In the genomic region with DNA sequence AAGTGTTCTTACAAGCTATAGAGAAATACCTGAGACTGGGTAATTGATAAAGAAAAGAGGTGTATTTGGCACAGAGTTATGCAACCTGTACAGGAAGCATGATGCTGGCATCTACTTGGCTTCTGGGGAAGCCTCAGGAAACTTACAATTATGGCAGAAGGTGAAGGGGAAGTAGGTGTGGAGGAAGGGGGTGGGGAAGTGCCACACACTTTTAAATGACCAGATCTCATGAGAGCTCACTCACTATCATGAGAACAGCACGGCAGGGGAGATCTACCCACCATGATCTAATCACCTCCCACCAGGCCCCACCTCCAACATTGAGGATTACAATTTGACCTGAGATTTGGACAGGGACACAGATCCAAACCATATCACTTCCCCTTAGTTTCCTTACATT, we compare ENCODE assay signal across 15 cellular contexts. TPM values are rescaled to one million over a fixed set of nuclear protein-coding genes. Genes with fewer than 3 reads are reported as not detected.
DNase-seq lines count a peak whose midpoint lies in the region; ATAC-seq, FAIRE-seq and TF ChIP-seq lines count a peak whose summit lies in the region.
"Had no signal": no experiment of that assay in that cellular context is flagged by ENCODE, and none has a peak within 500 bp of the region (broad histone marks: within the 10 kb centered on the region; RNA-seq: fewer than 3 reads in every experiment).

No MANE protein-coding gene starts in this region.

- no peak overlapping the region for H3K23ac ChIP-seq in mesenchymal stem cell (ENCODE audit: low read length in 2 of 2)

- peaks cover 6% of the 10 kb centered on the region; the same call in 1 of the 2 replicates for H3K36me3 ChIP-seq in KOPT-K1 (ENCODE audit: insufficient read depth, low read length)
- H3K36me3 ChIP-seq in OCI-LY7 (ENCODE audit: insufficient read depth, low read length): peaks cover 5% of the 10 kb centered on the region; the same call in 1 of the 2 replicates
- H3K36me3 ChIP-seq in mesenchymal stem cell (ENCODE audit: control insufficient read depth in 1 of 2, insufficient read depth in 2 of 2, low read depth in 1 of 2, low read length in 2 of 2): no peaks in the 10 kb centered on the region

- H3K18ac ChIP-seq in mesenchymal stem cell (ENCODE audit: low read depth in 1 of 2, low read length in 2 of 2): no peak overlapping the region

- no peak overlapping the region for H2BK15ac ChIP-seq in mesenchymal stem cell (ENCODE audit: low read depth, poor library complexity, severe bottlenecking)

- no peak for TF ChIP-seq CTCF in activated CD8-positive, alpha-beta T cell treated with anti-CD3 and anti-CD28 coated beads for 36 hours (IDR thresholded peaks at IDR 0.05)
- TF ChIP-seq CTCF in OCI-LY7 (conservative IDR thresholded peaks at IDR 0.05; ENCODE audit: low read length): no peak

- no peak overlapping the region for H2BK12ac ChIP-seq in mesenchymal stem cell (ENCODE audit: low read length in 2 of 2)

- H3K4ac ChIP-seq in mesenchymal stem cell (ENCODE audit: low read depth in 1 of 2, low read length in 2 of 2): no peak overlapping the region

- H3K4me2 ChIP-seq in OCI-LY7 (ENCODE audit: low read length) (peak overlapping the region; percentile 54; the same call in 1 of the 2 replicates), mesenchymal stem cell (ENCODE audit: low read length, poor library complexity, severe bottlenecking) (no peak overlapping the region)

- H4K91ac ChIP-seq in mesenchymal stem cell (ENCODE audit: low read length): no peak overlapping the region

- H3K79me1 ChIP-seq in mesenchymal stem cell (replicated peaks; ENCODE audit: low read length, poor library complexity, severe bottlenecking): no peaks in the 10 kb centered on the region

- H3K4me3 Mint-ChIP-seq in activated CD8-positive, alpha-beta T cell treated with anti-CD3 and anti-CD28 coated beads for 36 hours: no peak overlapping the region
- H3K4me3 Mint-ChIP-seq in activated CD8-positive, alpha-beta T cell treated with anti-CD3 and anti-CD28 coated beads, Interleukin-2, amount 10 ng/mL, durations not matched to agents 7 days and 5 days: no peak overlapping the region
- H3K4me3 Mint-ChIP-seq: CD4-positive, alpha-beta memory T cell had no signal

- H3K27ac Mint-ChIP-seq in activated CD8-positive, alpha-beta T cell treated with anti-CD3 and anti-CD28 coated beads for 36 hours: no peak overlapping the region
- H3K27ac Mint-ChIP-seq in activated CD8-positive, alpha-beta T cell treated with anti-CD3 and anti-CD28 coated beads, Interleukin-2, amount 10 ng/mL, durations not matched to agents 7 days and 5 days: no peak overlapping the region
- H3K27ac Mint-ChIP-seq: CD4-positive, alpha-beta memory T cell had no signal

- H3K36me3 Mint-ChIP-seq in activated CD8-positive, alpha-beta T cell treated with anti-CD3 and anti-CD28 coated beads for 36 hours (ENCODE audit: low read depth): no peaks in the 10 kb centered on the region
- H3K36me3 Mint-ChIP-seq in activated CD8-positive, alpha-beta T cell treated with anti-CD3 and anti-CD28 coated beads, Interleukin-2, amount 10 ng/mL, durations not matched to agents 7 days and 5 days (ENCODE audit: low read depth): no peaks in the 10 kb centered on the region
- H3K36me3 Mint-ChIP-seq: CD4-positive, alpha-beta memory T cell had no signal

- peaks cover 9% of the 10 kb centered on the region for H3K27me3 Mint-ChIP-seq in activated CD8-positive, alpha-beta T cell treated with anti-CD3 and anti-CD28 coated beads for 36 hours
- H3K27me3 Mint-ChIP-seq in activated CD8-positive, alpha-beta T cell treated with anti-CD3 and anti-CD28 coated beads, Interleukin-2, amount 10 ng/mL, durations not matched to agents 7 days and 5 days (ENCODE audit: low read depth): peaks cover 3% of the 10 kb centered on the region

- H2BK5ac ChIP-seq in mesenchymal stem cell (ENCODE audit: low read depth, low read length, poor library complexity, severe bottlenecking): no peak overlapping the region

- H3K79me2 ChIP-seq in OCI-LY7 (ENCODE audit: insufficient read depth, low read depth, low read length): no peaks in the 10 kb centered on the region

- in situ Hi-C loops in ACHN (cut with HindIII; ENCODE audit: low pct_ligation_motif_present, low pct_unique_long_range_greater_than_20kb, low sequenced_read_pairs): no loop called here

- no TSS peak for BruUV-seq in OCI-LY7 (replicated peaks; lab: Mats Ljungman, UMichigan)

- ATAC-seq in activated CD8-positive, alpha-beta T cell treated with anti-CD3 and anti-CD28 coated beads for 36 hours: peak; percentile 13
- no peak for ATAC-seq in activated CD8-positive, alpha-beta T cell treated with anti-CD3 and anti-CD28 coated beads, Interleukin-2, amount 10 ng/mL, durations not matched to agents 7 days and 5 days

- no peaks in the 10 kb centered on the region for H3K9me3 Mint-ChIP-seq in activated CD8-positive, alpha-beta T cell treated with anti-CD3 and anti-CD28 coated beads for 36 hours
- no peaks in the 10 kb centered on the region for H3K9me3 Mint-ChIP-seq in activated CD8-positive, alpha-beta T cell treated with anti-CD3 and anti-CD28 coated beads, Interleukin-2, amount 10 ng/mL, durations not matched to agents 7 days and 5 days (ENCODE audit: insufficient read depth)
- H3K9me3 Mint-ChIP-seq: CD4-positive, alpha-beta memory T cell had no signal

- H3K27me3 ChIP-seq in mesenchymal stem cell (ENCODE audit: control insufficient read depth in 1 of 2, insufficient read depth in 1 of 2, low read length in 2 of 2): peaks cover 35 to 44% of the 10 kb centered on the region in 2 experiments

- no peak overlapping the region for H3K9ac ChIP-seq in mesenchymal stem cell (ENCODE audit: low read length)

- intact Hi-C loops in activated CD8-positive, alpha-beta T cell treated with anti-CD3 and anti-CD28 coated beads for 36 hours (cut with micrococcal nuclease): no loop called here
- intact Hi-C loops in OCI-LY7 (cut with micrococcal nuclease; ENCODE audit: unreplicated experiment): loop anchor here (5.0 to 10.0 kb wide), 4 partner anchors 133 to 773 kb away; partner anchors contain the start of gene DIO2

- POLR2A ChIA-PET in activated CD8-positive, alpha-beta T cell treated with anti-CD3 and anti-CD28 coated beads for 36 hours (lab: Charles Lee): interaction anchor here (0.7 kb wide), 1 partner anchor 37 kb away, joined by 3 read pairs; no protein-coding TSS in a partner anchor
- POLR2A ChIA-PET in activated CD8-positive, alpha-beta T cell treated with anti-CD3 and anti-CD28 coated beads, Interleukin-2, amount 10 ng/mL, durations not matched to agents 7 days and 5 days (lab: Charles Lee): interaction anchor here (1.3 to 2.4 kb wide), 4 partner anchors 29 to 182 kb away, joined by 4 to 8 read pairs (median 6); partner anchors contain the start of genes CEP128 and TSHR
- POLR2A ChIA-PET in OCI-LY7 (lab: Charles Lee): interaction anchor here (1.7 to 18.9 kb wide), 4 partner anchors 9 to 29 kb away, joined by 4 to 267 read pairs (median 8); partner anchors contain the start of gene TSHR

- peak overlapping the region; percentile 98 for H3K27ac ChIP-seq in KOPT-K1 (ENCODE audit: low read depth, low read length, poor library complexity, severe bottlenecking)
- H3K27ac ChIP-seq in OCI-LY7 (ENCODE audit: low read depth, low read length, poor library complexity, severe bottlenecking): no peak overlapping the region
- no peak overlapping the region for H3K27ac ChIP-seq in mesenchymal stem cell (ENCODE audit: low read length, poor library complexity, severe bottlenecking)
- H3K27ac ChIP-seq: RWPE1 had no signal

- no peaks in the 10 kb centered on the region for H4K20me1 ChIP-seq in OCI-LY7 (ENCODE audit: insufficient read depth, low read length)

- no peak overlapping the region for H2AK5ac ChIP-seq in mesenchymal stem cell (ENCODE audit: low read length, severe bottlenecking)

- no peak overlapping the region for H3K14ac ChIP-seq in mesenchymal stem cell (ENCODE audit: low read length in 2 of 2)

- no peak overlapping the region for H4K8ac ChIP-seq in mesenchymal stem cell (ENCODE audit: low read length)

- no peak for FAIRE-seq in GM12891 (lab: Jason Lieb, UNC)
- FAIRE-seq: G401.6 had no signal

- no peaks in the 10 kb centered on the region for H3K4me1 Mint-ChIP-seq in activated CD8-positive, alpha-beta T cell treated with anti-CD3 and anti-CD28 coated beads for 36 hours (ENCODE audit: low read depth)
- peaks cover 6% of the 10 kb centered on the region for H3K4me1 Mint-ChIP-seq in activated CD8-positive, alpha-beta T cell treated with anti-CD3 and anti-CD28 coated beads, Interleukin-2, amount 10 ng/mL, durations not matched to agents 7 days and 5 days (ENCODE audit: low read depth)
- H3K4me1 Mint-ChIP-seq: CD4-positive, alpha-beta memory T cell had no signal

- no peak overlapping the region for H2BK120ac ChIP-seq in mesenchymal stem cell (ENCODE audit: low read depth, low read length)

- DNase-seq in activated CD8-positive, alpha-beta T cell treated with anti-CD3 and anti-CD28 coated beads for 36 hours: peak; percentile 3
- DNase-seq in activated CD8-positive, alpha-beta T cell treated with anti-CD3 and anti-CD28 coated beads, Interleukin-2, amount 10 ng/mL, durations not matched to agents 7 days and 5 days: no peak
- DNase-seq in OCI-LY7 (ENCODE audit: low spot score) (no peak), GM12891 (ENCODE audit: insufficient read length, low spot score) (no peak), mesenchymal stem cell (no peak), ACHN (no peak)
- DNase-seq: 8988T, KG1, NCI-H524 treated with DMSO at 0.1 percent for 48 hours had no signal

- H3K9me2 ChIP-seq in OCI-LY7 (ENCODE audit: insufficient read depth, low read length): no peaks in the 10 kb centered on the region

- no peaks in the 10 kb centered on the region for H3K9me3 ChIP-seq in KOPT-K1 (ENCODE audit: insufficient read depth, low read length, poor library complexity, severe bottlenecking)
- peaks cover 7% of the 10 kb centered on the region; the same call in 1 of the 2 replicates for H3K9me3 ChIP-seq in OCI-LY7 (ENCODE audit: low read length)
- H3K9me3 ChIP-seq in mesenchymal stem cell (ENCODE audit: control insufficient read depth, low read length): no peaks in the 10 kb centered on the region

- TF ChIP-seq POLR2A in GM12891 (IDR thresholded peaks at IDR 0.05; ENCODE audit: low read depth, low read length): no peak

- no peak overlapping the region for H3K4me3 ChIP-seq in OCI-LY7 (ENCODE audit: low read depth, low read length, poor library complexity, severe bottlenecking)
- H3K4me3 ChIP-seq in mesenchymal stem cell (ENCODE audit: insufficient read depth in 1 of 2, low read depth in 1 of 2, low read length in 2 of 2): no peak overlapping the region

- CTCF ChIA-PET in activated CD8-positive, alpha-beta T cell treated with anti-CD3 and anti-CD28 coated beads for 36 hours (lab: Charles Lee): interaction anchor here (1.1 to 12.4 kb wide), 14 partner anchors 10 to 286 kb away, joined by 3 to 194 read pairs (median 8); partner anchors contain the start of genes CEP128 and TSHR
- CTCF ChIA-PET in activated CD8-positive, alpha-beta T cell treated with anti-CD3 and anti-CD28 coated beads, Interleukin-2, amount 10 ng/mL, durations not matched to agents 7 days and 5 days (lab: Charles Lee): interaction anchor here (1.1 to 8.6 kb wide), 16 partner anchors 9 to 476 kb away, joined by 3 to 268 read pairs (median 18); partner anchors contain the start of genes CEP128 and TSHR
- CTCF ChIA-PET in OCI-LY7 (lab: Charles Lee; ENCODE audit: unreplicated experiment): interaction anchor here (1.4 to 2.5 kb wide), 3 partner anchors 10 to 32 kb away, joined by 8 to 30 read pairs (median 9); partner anchors contain the start of gene TSHR

- 81% methylated on average over 1 of the region's 1 CpG for WGBS in mesenchymal stem cell

- H3K4me1 ChIP-seq in OCI-LY7 (ENCODE audit: insufficient read depth, low read length, poor library complexity, severe bottlenecking) (peaks cover 50% of the 10 kb centered on the region), mesenchymal stem cell (ENCODE audit: control insufficient read depth, insufficient read depth, low read depth, low read length) (no peaks in the 10 kb centered on the region)

- H2AFZ ChIP-seq in OCI-LY7 (ENCODE audit: low read length): peak overlapping the region; percentile 60; the same call in 1 of the 2 replicates
- H2AFZ ChIP-seq in mesenchymal stem cell (ENCODE audit: low read depth, low read length): no peak overlapping the region

RNA-seq across cellular contexts. Expression of gene TSHR, which starts 32.8 kb away (rescaled TPM):
- total RNA-seq in activated CD8-positive, alpha-beta T cell treated with anti-CD3 and anti-CD28 coated beads for 36 hours: under 1 TPM in 1 of 2 experiments, not detected in 1; 0.31 TPM
- total RNA-seq in activated CD8-positive, alpha-beta T cell treated with anti-CD3 and anti-CD28 coated beads, Interleukin-2, amount 10 ng/mL, durations not matched to agents 7 days and 5 days: not detected
- total RNA-seq in OCI-LY7 (2014; rRNA removed; shearing (Covaris generic)): 33.4 and 40.0 TPM in 2 replicates
- total RNA-seq in OCI-LY7 (2022): 3.8 and 4.9 TPM in 2 replicates
- polyA plus RNA-seq in GM12891 (2012; ENCODE audit: low read depth, missing spikeins): 0.08 TPM
- polyA plus RNA-seq in mesenchymal stem cell (2013, experiment 1 of 2): not detected
- not detected for polyA plus RNA-seq in mesenchymal stem cell (2013, experiment 2 of 2)
- total RNA-seq: H1, SK-MEL-5 had no signal

RNA-seq across cellular contexts. Expression of gene CEP128, which starts 46.7 kb away (rescaled TPM):
- total RNA-seq in activated CD8-positive, alpha-beta T cell treated with anti-CD3 and anti-CD28 coated beads for 36 hours: 10 to 100 TPM; 21.6 to 22.5 TPM
- total RNA-seq in activated CD8-positive, alpha-beta T cell treated with anti-CD3 and anti-CD28 coated beads, Interleukin-2, amount 10 ng/mL, durations not matched to agents 7 days and 5 days: 10 to 100 TPM; 32.9 to 35.8 TPM
- total RNA-seq in OCI-LY7 (2014; rRNA removed; shearing (Covaris generic)): 71.9 and 76.9 TPM in 2 replicates
- 125 and 137 TPM in 2 replicates for total RNA-seq in OCI-LY7 (2022)
- polyA plus RNA-seq in GM12891 (2012; ENCODE audit: low read depth, missing spikeins): 2.0 TPM
- 0.84 TPM for polyA plus RNA-seq in mesenchymal stem cell (2013, experiment 1 of 2)
- 0.85 TPM for polyA plus RNA-seq in mesenchymal stem cell (2013, experiment 2 of 2)
